In the genomic region with DNA sequence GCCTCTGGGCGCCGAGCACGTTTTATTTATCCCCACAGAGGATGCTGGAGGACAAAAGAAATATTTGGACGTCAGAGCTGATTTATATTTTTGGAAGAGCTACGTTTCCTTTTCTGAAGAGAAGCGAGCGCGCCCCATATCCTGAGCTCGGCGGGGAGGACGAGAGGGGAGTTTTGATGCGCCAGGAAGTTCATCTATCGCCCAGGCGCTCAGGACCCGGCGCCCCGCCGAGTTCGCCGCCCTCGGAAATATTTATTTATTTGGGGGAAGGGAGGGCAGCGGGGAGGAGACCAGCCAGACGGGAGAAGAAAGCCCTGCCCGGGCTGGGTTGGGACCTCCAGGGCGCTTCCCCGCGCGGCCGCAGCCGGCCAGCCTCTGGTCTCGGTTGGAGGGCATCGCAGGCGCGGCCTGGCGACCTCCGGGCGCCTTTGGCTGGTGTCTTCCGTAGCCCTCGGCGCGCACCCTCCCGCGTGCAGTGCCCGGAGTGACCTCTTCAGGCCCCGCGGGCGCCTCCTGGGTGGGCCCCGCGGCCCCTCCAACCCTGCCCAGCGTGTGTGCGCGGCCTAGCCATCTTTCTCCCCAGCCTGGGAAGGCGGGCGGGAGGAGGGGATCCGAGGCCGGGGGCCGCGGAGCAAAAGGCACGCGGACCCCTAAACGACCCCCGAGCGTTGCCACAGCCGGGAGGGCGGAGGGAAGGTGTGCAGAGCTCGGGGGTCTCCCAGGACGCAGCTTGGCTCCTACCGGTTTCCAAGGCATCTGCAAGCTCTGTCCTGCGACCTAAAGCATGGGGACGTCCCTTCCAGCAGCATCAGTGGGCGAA, we compare ENCODE assay signal across 1 cellular context.
A peak's percentile ranks its signal among the peaks of the same experiment; 100 is the strongest.
TF ChIP-seq lines count a peak whose summit lies in the region.

No MANE protein-coding gene starts in this region.

TF ChIP-seq in H1, 55 proteins besides CTCF, POLR2A, EP300 and RAD21:
- TF ChIP-seq EGR1 (IDR thresholded peaks at IDR 0.05; ENCODE audit: borderline replicate concordance, low read depth, low read length) (0 out of 2 replicates have a peak, but pooled peaks have one; percentile 3), SP4 (IDR thresholded peaks at IDR 0.05; ENCODE audit: low read length) (no peak), CTBP2 (IDR thresholded peaks at IDR 0.05; ENCODE audit: borderline replicate concordance, insufficient read depth, insufficient read length, low read length) (peak; percentile 85)
TF ChIP-seq in H1: peak in this region for 2.
